Comparison of ENCODE assay signal across 9 cellular contexts in genomic region chr7:21355406-21355874, GRCh38.
DNase-seq lines count a peak whose midpoint lies in the region; ATAC-seq, FAIRE-seq and TF ChIP-seq lines count a peak whose summit lies in the region.
"Had no signal": no experiment of that assay in that cellular context is flagged by ENCODE, and none has a peak within 500 bp of the region (broad histone marks: within the 10 kb centered on the region; RNA-seq: fewer than 3 reads in every experiment).

No MANE protein-coding gene starts in this region.

- H3K9ac ChIP-seq in MM.1S (ENCODE audit: low read length): no peak overlapping the region

- peak overlapping the region; percentile 22; the same call in 1 of the 2 replicates for H3K4me3 ChIP-seq in MM.1S (ENCODE audit: low read length)
- no peak overlapping the region for H3K4me3 ChIP-seq in testis

- peaks cover 35% of the 10 kb centered on the region for H3K4me1 ChIP-seq in MM.1S (ENCODE audit: low read length)
- H3K4me1 ChIP-seq in testis: no peaks in the 10 kb centered on the region

- intact Hi-C loops in testis (cut with DNase I; ENCODE audit: low total_unique reads): no loop called here

- no peaks in the 10 kb centered on the region for H3K79me2 ChIP-seq in MM.1S (ENCODE audit: low read length)

- H3K27ac ChIP-seq in MM.1S (ENCODE audit: low read length) (peak overlapping the region; percentile 67), testis (no peak overlapping the region)

- DNase-seq in GM12892 (ENCODE audit: insufficient read length) (peak; percentile 23), MM.1S (peak; percentile 82), NCI-H345 (lab: John Stamatoyannopoulos, UW) (no peak), testis (no peak), middle frontal gyrus (ENCODE audit: extremely low spot score, low spot score) (no peak)
- peak; percentile 27 for DNase-seq in activated naive CD4-positive, alpha-beta T cell treated with anti-CD3 and anti-CD28 coated beads, Interleukin-2, amount 50 U/mL, for 16 hours
- peak; percentile 49 for DNase-seq in stimulated activated naive CD8-positive, alpha-beta T cell treated with anti-CD3 and anti-CD28 coated beads, Interleukin-15, Interleukin-2, amounts not matched to agents 100 U/mL and 50 U/mL, for 24 hours

- TF ChIP-seq POLR2A in GM12892 (IDR thresholded peaks at IDR 0.05; ENCODE audit: low read depth, low read length): no peak
- TF ChIP-seq POLR2A in testis (IDR thresholded peaks at IDR 0.05): no peak

- H2AFZ ChIP-seq in MM.1S (ENCODE audit: low read length): peak overlapping the region; percentile 7

- H4K20me1 ChIP-seq in MM.1S (ENCODE audit: insufficient read depth, low read length): no peaks in the 10 kb centered on the region

- no peak for TF ChIP-seq CTCF in MM.1S (IDR thresholded peaks at IDR 0.05; ENCODE audit: low read length)
- TF ChIP-seq CTCF in testis (IDR thresholded peaks at IDR 0.05): no peak

- H3F3A ChIP-seq in MM.1S (ENCODE audit: insufficient read depth, low read length): peaks cover 29% of the 10 kb centered on the region

- 72 to 84% methylated on average over 2 of the region's 2 CpGs for WGBS in testis, 2 donors

- peak; percentile 85 for ATAC-seq in GM21717 (IDR thresholded peaks at IDR 0.05; ENCODE audit: unreplicated experiment)
- peak; percentile 81 for ATAC-seq in stimulated activated naive CD8-positive, alpha-beta T cell treated with anti-CD3 and anti-CD28 coated beads, Interleukin-15, Interleukin-2, amounts not matched to agents 100 U/mL and 50 U/mL, for 24 hours

- H3K27me3 ChIP-seq in MM.1S (replicated peaks; ENCODE audit: insufficient read depth, low read length) (no peaks in the 10 kb centered on the region), testis (no peaks in the 10 kb centered on the region)

- peak; percentile 97 for FAIRE-seq in GM12892 (lab: Jason Lieb, UNC)
- FAIRE-seq: H1 had no signal

- no peaks in the 10 kb centered on the region for H3K9me2 ChIP-seq in MM.1S (replicated peaks; ENCODE audit: insufficient read depth, low read length)

- H3K36me3 ChIP-seq in MM.1S (replicated peaks; ENCODE audit: insufficient read depth, low read length) (no peaks in the 10 kb centered on the region), testis (ENCODE audit: low read depth, missing control alignments) (no peaks in the 10 kb centered on the region)

- no peaks in the 10 kb centered on the region for H3K9me3 ChIP-seq in MM.1S (replicated peaks; ENCODE audit: insufficient read depth, low read length)
- H3K9me3 ChIP-seq in testis: no peaks in the 10 kb centered on the region

- peak overlapping the region; percentile 46 for H3K4me2 ChIP-seq in MM.1S (ENCODE audit: low read depth, low read length)

Comparison
In these comparisons a context has a peak if more than half of its experiments do, and no peak if none do; other contexts are left out.
1. DNase-seq: peak in GM12892 (single experiment), MM.1S (single experiment), activated naive CD4-positive, alpha-beta T cell treated with anti-CD3 and anti-CD28 coated beads, Interleukin-2, amount 50 U/mL, for 16 hours (single experiment) and stimulated activated naive CD8-positive, alpha-beta T cell treated with anti-CD3 and anti-CD28 coated beads, Interleukin-15, Interleukin-2, amounts not matched to agents 100 U/mL and 50 U/mL, for 24 hours (single experiment); none in NCI-H345 (single experiment), testis (single experiment) and middle frontal gyrus (single experiment).